18 cellular contexts compared by ENCODE assay signal in genomic region chr20:53699085-53699717, GRCh38.
A peak's percentile ranks its signal among the peaks of the same experiment; 100 is the strongest.
DNase-seq lines count a peak whose midpoint lies in the region; ATAC-seq and TF ChIP-seq lines count a peak whose summit lies in the region.
"Had no signal": no experiment of that assay in that cellular context is flagged by ENCODE, and none has a peak within 500 bp of the region (broad histone marks: within the 10 kb centered on the region; RNA-seq: fewer than 3 reads in every experiment).

No MANE protein-coding gene starts in this region.

- no peaks in the 10 kb centered on the region for H3K4me1 ChIP-seq in sigmoid colon

- H3K27me3 ChIP-seq in HL-60 (ENCODE audit: insufficient read depth, poor library complexity, severe bottlenecking) (no peaks in the 10 kb centered on the region), sigmoid colon (no peaks in the 10 kb centered on the region)

- H3K36me3 ChIP-seq in sigmoid colon: no peaks in the 10 kb centered on the region

- intact Hi-C loops in dendritic cell treated with granulocyte-macrophage colony-stimulating factor and Interleukin-4, amounts not matched to agents 40 ng/mL and 50 ng/mL, for 4 days (cut with micrococcal nuclease): loop anchor here (5.0 kb wide), 2 partner anchors 42 to 148 kb away; no protein-coding TSS in a partner anchor
- intact Hi-C loops in sigmoid colon (cut with DNase I): no loop called here

- TF ChIP-seq CTCF in HL-60 (IDR thresholded peaks at IDR 0.05; ENCODE audit: insufficient read depth, low read length) (no peak), sigmoid colon (IDR thresholded peaks at IDR 0.05) (no peak)

- H3K27ac Mint-ChIP-seq in stimulated activated naive CD8-positive, alpha-beta T cell treated with anti-CD3 and anti-CD28 coated beads, Interleukin-15, Interleukin-2, amounts not matched to agents 100 ng/mL and 50 ng/mL, for 24 hours: peak overlapping the region; percentile 28
- peak overlapping the region; percentile 91 for H3K27ac Mint-ChIP-seq in dendritic cell treated with granulocyte-macrophage colony-stimulating factor and Interleukin-4, amounts not matched to agents 40 ng/mL and 50 ng/mL, for 4 days

- H3K9me3 ChIP-seq in sigmoid colon: no peaks in the 10 kb centered on the region

- H3K4me3 Mint-ChIP-seq in stimulated activated naive CD8-positive, alpha-beta T cell treated with anti-CD3 and anti-CD28 coated beads, Interleukin-15, Interleukin-2, amounts not matched to agents 100 ng/mL and 50 ng/mL, for 24 hours: no peak overlapping the region
- no peak overlapping the region for H3K4me3 Mint-ChIP-seq in dendritic cell treated with granulocyte-macrophage colony-stimulating factor and Interleukin-4, amounts not matched to agents 40 ng/mL and 50 ng/mL, for 4 days
- H3K4me3 Mint-ChIP-seq: CD4-positive, alpha-beta memory T cell had no signal

- 55 to 76% methylated on average over 3 of the region's 3 CpGs for WGBS in sigmoid colon, 2 donors

- H3K4me3 ChIP-seq in HL-60 (replicated peaks; ENCODE audit: insufficient read depth, low read length) (no peak overlapping the region), sigmoid colon (no peak overlapping the region)

- ATAC-seq in stimulated activated naive CD8-positive, alpha-beta T cell treated with anti-CD3 and anti-CD28 coated beads, Interleukin-15, Interleukin-2, amounts not matched to agents 100 U/mL and 50 U/mL, for 24 hours: no peak
- no peak for ATAC-seq in GM18909 (IDR thresholded peaks at IDR 0.05; ENCODE audit: poor library complexity, unreplicated experiment)

- H3K27me3 Mint-ChIP-seq in stimulated activated naive CD8-positive, alpha-beta T cell treated with anti-CD3 and anti-CD28 coated beads, Interleukin-15, Interleukin-2, amounts not matched to agents 100 ng/mL and 50 ng/mL, for 24 hours: no peaks in the 10 kb centered on the region
- no peaks in the 10 kb centered on the region for H3K27me3 Mint-ChIP-seq in dendritic cell treated with granulocyte-macrophage colony-stimulating factor and Interleukin-4, amounts not matched to agents 40 ng/mL and 50 ng/mL, for 4 days
- H3K27me3 Mint-ChIP-seq: CD4-positive, alpha-beta memory T cell had no signal

- DNase-seq in stimulated activated naive CD8-positive, alpha-beta T cell treated with anti-CD3 and anti-CD28 coated beads, Interleukin-15, Interleukin-2, amounts not matched to agents 100 U/mL and 50 U/mL, for 24 hours: no peak
- DNase-seq in HL-60 (ENCODE audit: low read depth in 1 of 2, low spot score in 1 of 2): no peak
- peak; percentile 54 for DNase-seq in renal cortical epithelial cell (ENCODE audit: low read depth)
- DNase-seq in sigmoid colon: no peak
- DNase-seq in NCI-H82 treated with DMSO at 0.1 percent for 48 hours (lab: John Stamatoyannopoulos, UW; ENCODE audit: unreplicated experiment): no peak
- DNase-seq: CD4-positive, alpha-beta memory T cell; DMS153; GOT3; HCEC 1CT; IMR-90; Karpas-422; NCI-H1417 treated with DMSO at 0.1 percent for 48 hours; NCI-H187 treated with DMSO at 0.1 percent for 48 hours; NCI-H2107; SIG-M5 had no signal

- H3K9me3 Mint-ChIP-seq in stimulated activated naive CD8-positive, alpha-beta T cell treated with anti-CD3 and anti-CD28 coated beads, Interleukin-15, Interleukin-2, amounts not matched to agents 100 ng/mL and 50 ng/mL, for 24 hours: no peaks in the 10 kb centered on the region
- H3K9me3 Mint-ChIP-seq in dendritic cell treated with granulocyte-macrophage colony-stimulating factor and Interleukin-4, amounts not matched to agents 40 ng/mL and 50 ng/mL, for 4 days: no peaks in the 10 kb centered on the region
- H3K9me3 Mint-ChIP-seq: CD4-positive, alpha-beta memory T cell had no signal

- peaks cover 11% of the 10 kb centered on the region for H3K4me1 Mint-ChIP-seq in stimulated activated naive CD8-positive, alpha-beta T cell treated with anti-CD3 and anti-CD28 coated beads, Interleukin-15, Interleukin-2, amounts not matched to agents 100 ng/mL and 50 ng/mL, for 24 hours (ENCODE audit: low read depth)
- H3K4me1 Mint-ChIP-seq in dendritic cell treated with granulocyte-macrophage colony-stimulating factor and Interleukin-4, amounts not matched to agents 40 ng/mL and 50 ng/mL, for 4 days (ENCODE audit: low read depth): peaks cover 49% of the 10 kb centered on the region

- TF ChIP-seq EP300 in sigmoid colon (IDR thresholded peaks at IDR 0.05): no peak

- H3K27ac ChIP-seq in HL-60 (replicated peaks): peak overlapping the region; percentile 41
- H3K27ac ChIP-seq in sigmoid colon: no peak overlapping the region

- no peaks in the 10 kb centered on the region for H3K36me3 Mint-ChIP-seq in stimulated activated naive CD8-positive, alpha-beta T cell treated with anti-CD3 and anti-CD28 coated beads, Interleukin-15, Interleukin-2, amounts not matched to agents 100 ng/mL and 50 ng/mL, for 24 hours (ENCODE audit: low read depth)
- no peaks in the 10 kb centered on the region for H3K36me3 Mint-ChIP-seq in dendritic cell treated with granulocyte-macrophage colony-stimulating factor and Interleukin-4, amounts not matched to agents 40 ng/mL and 50 ng/mL, for 4 days (ENCODE audit: low read depth)
- H3K36me3 Mint-ChIP-seq: CD4-positive, alpha-beta memory T cell had no signal

- TF ChIP-seq POLR2A in sigmoid colon (IDR thresholded peaks at IDR 0.05): no peak
